23 cellular contexts compared by ENCODE assay signal in the genomic region with DNA sequence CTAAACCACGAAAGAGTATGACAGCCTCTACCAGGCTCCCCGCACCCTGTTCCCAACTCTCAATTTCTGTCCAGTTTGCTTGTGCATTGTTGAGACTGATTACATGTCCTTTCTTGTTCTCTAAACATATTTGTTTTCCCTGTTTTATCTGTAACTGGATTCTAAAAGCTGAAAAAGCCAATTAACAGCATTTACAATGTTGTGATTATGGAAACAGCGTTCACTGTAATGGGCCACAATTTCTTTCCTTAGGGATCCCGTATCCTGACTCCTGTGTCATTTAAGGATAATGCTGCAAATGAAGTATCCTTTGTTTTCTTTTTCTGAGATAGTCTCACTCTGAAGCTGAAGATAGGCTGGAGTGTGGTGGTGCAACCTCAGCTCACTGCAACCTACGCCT. TPM values are rescaled to one million over a fixed set of nuclear protein-coding genes. Genes with fewer than 3 reads are reported as not detected.
A peak's percentile ranks its signal among the peaks of the same experiment; 100 is the strongest.
DNase-seq lines count a peak whose midpoint lies in the region; ATAC-seq and TF ChIP-seq lines count a peak whose summit lies in the region.
"Had no signal": no experiment of that assay in that cellular context is flagged by ENCODE, and none has a peak within 500 bp of the region (broad histone marks: within the 10 kb centered on the region; RNA-seq: fewer than 3 reads in every experiment).

No MANE protein-coding gene starts in this region.

- H3K27ac Mint-ChIP-seq in H9, result peak overlapping the region in 2 of 3 experiments; percentile 60 to 75; a peak in 4 of 7 replicates
- peak overlapping the region; percentile 99 for H3K27ac Mint-ChIP-seq in endothelial cell (ENCODE audit: unreplicated experiment)
- H3K27ac Mint-ChIP-seq: B cell, IgD-negative memory B cell had no signal

- no peak overlapping the region for H2AK5ac ChIP-seq in H9 (ENCODE audit: insufficient read length, low read length)

- H3K18ac ChIP-seq in H9 (ENCODE audit: insufficient read length, low read depth, low read length), result no peak overlapping the region

- H3K79me2 ChIP-seq in H9 (ENCODE audit: insufficient read depth, low read length), result peaks cover 4% of the 10 kb centered on the region; the same call in 1 of the 2 replicates

- H4K8ac ChIP-seq in H9 (replicated peaks; ENCODE audit: insufficient read length, low read depth, low read length), result no peak overlapping the region

- H2BK15ac ChIP-seq in H9 (ENCODE audit: low read depth, low read length), result no peak overlapping the region

- H3K27ac ChIP-seq in H9 (ENCODE audit: insufficient read length, low read depth, low read length) (no peak overlapping the region), SK-N-MC (peak overlapping the region; percentile 37), psoas muscle (peak overlapping the region; percentile 9), WERI-Rb-1 (no peak overlapping the region)
- H3K27ac ChIP-seq: A549 had no signal

- H2BK20ac ChIP-seq in H9 (ENCODE audit: low read depth, low read length, poor library complexity, severe bottlenecking), result no peak overlapping the region

- no peak for TF ChIP-seq CTCF in H9 (conservative IDR thresholded peaks at IDR 0.05)
- no peak for TF ChIP-seq CTCF in endothelial cell (IDR thresholded peaks at IDR 0.05; ENCODE audit: unreplicated experiment)
- TF ChIP-seq CTCF in psoas muscle (IDR thresholded peaks at IDR 0.05), result no peak
- no peak for TF ChIP-seq CTCF in WERI-Rb-1 (IDR thresholded peaks at IDR 0.05; ENCODE audit: low read depth, low read length)

- H3K23ac ChIP-seq in H9 (ENCODE audit: insufficient read length, low read depth, low read length), result no peak overlapping the region

- H3K4me1 Mint-ChIP-seq in H9 (peaks cover 21 to 22% of the 10 kb centered on the region in 2 experiments), endothelial cell (ENCODE audit: unreplicated experiment) (peaks cover 26% of the 10 kb centered on the region)

- no peak overlapping the region for H3T11ph ChIP-seq in H9 (ENCODE audit: low read length)

- no peaks in the 10 kb centered on the region for H4K20me1 ChIP-seq in H9 (ENCODE audit: control insufficient read depth, insufficient read depth, insufficient read length)

- no peak overlapping the region for H3K56ac ChIP-seq in H9 (ENCODE audit: insufficient read length, low read depth, low read length)

- H4K91ac ChIP-seq in H9 (ENCODE audit: insufficient read length, low read depth, low read length), result no peak overlapping the region

- H3K36me3 ChIP-seq in SK-N-MC (ENCODE audit: insufficient read depth, low read length) (peaks cover 34% of the 10 kb centered on the region; the same call in 1 of the 2 replicates), psoas muscle (ENCODE audit: insufficient read depth in 1 of 2, low read depth in 1 of 2) (peaks cover 0 to 30% of the 10 kb centered on the region in 2 donors), WERI-Rb-1 (no peaks in the 10 kb centered on the region)

- no peak for DNase-seq in H9
- no peak for DNase-seq in SK-N-MC (ENCODE audit: low read depth, low spot score)
- no peak for DNase-seq in endothelial cell (ENCODE audit: low spot score)
- DNase-seq in psoas muscle, result no peak
- DNase-seq in WERI-Rb-1, result no peak
- no peak for DNase-seq in activated CD4-positive, CD25-positive, alpha-beta regulatory T cell treated with anti-CD3 and anti-CD28 coated beads, Interleukin-2, amount 50 U/mL, for 72 hours
- DNase-seq: EL, GF-D8, GOT3, NCI-H1105, NCI-H146, NCI-H2029, NCI-H2171, NCI-H345, NCI-H524, NCI-H774, Right ventricle myocardium superior had no signal

- no peak overlapping the region for H3K14ac ChIP-seq in H9 (ENCODE audit: insufficient read depth, low read length)

- H3K9me3 Mint-ChIP-seq in H9, result no peaks in the 10 kb centered on the region; a peak in 2 of 5 replicates
- H3K9me3 Mint-ChIP-seq in endothelial cell (ENCODE audit: unreplicated experiment), result no peaks in the 10 kb centered on the region
- H3K9me3 Mint-ChIP-seq: IgD-negative memory B cell had no signal

- H3K4me3 ChIP-seq in SK-N-MC (no peak overlapping the region), psoas muscle (no peak overlapping the region), WERI-Rb-1 (ENCODE audit: low read depth, low read length) (no peak overlapping the region)
- H3K4me3 ChIP-seq: A549 had no signal

- H3K27me3 Mint-ChIP-seq in H9 (ENCODE audit: low read depth) (no peaks in the 10 kb centered on the region; the same call in 1 of the 2 replicates), endothelial cell (ENCODE audit: unreplicated experiment) (peaks cover 6% of the 10 kb centered on the region)
- H3K27me3 Mint-ChIP-seq: B cell, IgD-negative memory B cell had no signal

- peaks cover 40 to 44% (median 42%) of the 10 kb centered on the region in 3 experiments for H3K36me3 Mint-ChIP-seq in H9 (ENCODE audit: insufficient read depth in 1 of 3, low read depth in 3 of 3)
- H3K36me3 Mint-ChIP-seq in endothelial cell (ENCODE audit: low read depth, unreplicated experiment), result peaks cover 13% of the 10 kb centered on the region

- ATAC-seq in psoas muscle, result no peak
- no peak for ATAC-seq in GM21529 (IDR thresholded peaks at IDR 0.05; ENCODE audit: unreplicated experiment)
- ATAC-seq: HCT116 had no signal

- no peak overlapping the region for H3K4me3 Mint-ChIP-seq in H9
- H3K4me3 Mint-ChIP-seq in endothelial cell (ENCODE audit: unreplicated experiment), result peak overlapping the region; percentile 63
- H3K4me3 Mint-ChIP-seq: B cell had no signal

- WGBS in H9 (ENCODE audit: extremely low coverage, insufficient read length, low lambda C conversion rate), result no CpG with 5 or more reads among the region's 5 CpGs
- 64 to 73% (median 68%) methylated on average over 5 of the region's 5 CpGs for WGBS in psoas muscle, 3 donors

- H2AFZ ChIP-seq in H9 (ENCODE audit: low read length), result no peak overlapping the region

- H3K4me1 ChIP-seq in H9 (ENCODE audit: insufficient read depth, low read length) (no peaks in the 10 kb centered on the region), psoas muscle (peaks cover 17% of the 10 kb centered on the region)

- no peaks in the 10 kb centered on the region for H3K23me2 ChIP-seq in H9 (ENCODE audit: insufficient read length, low read depth, low read length, poor library complexity, severe bottlenecking)

- H2BK5ac ChIP-seq in H9 (ENCODE audit: insufficient read length, low read length), result no peak overlapping the region

- H3K9me3 ChIP-seq in H9 (ENCODE audit: control insufficient read depth, low read depth, low read length) (no peaks in the 10 kb centered on the region), SK-N-MC (ENCODE audit: low read depth, low read length) (no peaks in the 10 kb centered on the region), psoas muscle (no peaks in the 10 kb centered on the region), WERI-Rb-1 (ENCODE audit: severe bottlenecking) (no peaks in the 10 kb centered on the region)
- H3K9me3 ChIP-seq: A549 had no signal

- intact Hi-C loops in psoas muscle (cut with DNase I), result loop anchor here in 1 of 2 donors (5.0 kb wide), 1 partner anchor 176 kb away; no protein-coding TSS in a partner anchor

- H3K4me2 ChIP-seq in H9 (ENCODE audit: insufficient read depth, insufficient read length, low read length), result no peak overlapping the region
- H3K4me2 ChIP-seq: A549 had no signal

- H2BK120ac ChIP-seq in H9 (ENCODE audit: low read depth, low read length, poor library complexity, severe bottlenecking), result no peak overlapping the region

- no peak overlapping the region for H3K4ac ChIP-seq in H9 (ENCODE audit: low read depth, low read length)

- no peaks in the 10 kb centered on the region for H3K27me3 ChIP-seq in H9 (ENCODE audit: insufficient read depth, low read length)
- no peaks in the 10 kb centered on the region for H3K27me3 ChIP-seq in psoas muscle (ENCODE audit: insufficient read depth in 3 of 3, low read length in 2 of 3)
- H3K27me3 ChIP-seq in WERI-Rb-1 (ENCODE audit: insufficient read depth, low read depth, severe bottlenecking), result no peaks in the 10 kb centered on the region

- H2BK12ac ChIP-seq in H9 (ENCODE audit: insufficient read length, low read depth, low read length), result no peak overlapping the region

- no peak overlapping the region for H3K9ac ChIP-seq in H9 (ENCODE audit: extremely low read depth, insufficient read length, low read length)
- no peak overlapping the region for H3K9ac ChIP-seq in SK-N-MC (ENCODE audit: insufficient read length)

- no peaks in the 10 kb centered on the region for H3K79me1 ChIP-seq in H9 (ENCODE audit: insufficient read depth, low read depth, low read length, poor library complexity, severe bottlenecking)

- H4K5ac ChIP-seq in H9 (ENCODE audit: insufficient read length, low read depth, low read length), result no peak overlapping the region

RNA-seq across cellular contexts. Expression of gene EBPL, which starts 20.5 kb away (rescaled TPM):
- 65.9 and 70.1 TPM in 2 replicates for total RNA-seq in H9 (2021)
- total RNA-seq in endothelial cell (ENCODE audit: unreplicated experiment), result 59.0 TPM
- total RNA-seq in psoas muscle, result 10 to 100 TPM in 1 of 4 donors, 1 to 10 TPM in 3; 6.2 to 10.6 (median 8.4) TPM
- 1 to 10 TPM; 4.8 to 8.8 (median 7.0) TPM for polyA plus RNA-seq in psoas muscle

RNA-seq across cellular contexts. Expression of gene ARL11, which starts 42.5 kb away (rescaled TPM):
- 0.33 and 0.42 TPM in 2 replicates for total RNA-seq in H9 (2021)
- 1.4 TPM for total RNA-seq in endothelial cell (ENCODE audit: unreplicated experiment)
- under 1 TPM; 0.09 to 0.71 (median 0.19) TPM for total RNA-seq in psoas muscle
- under 1 TPM; 0.09 to 0.14 (median 0.10) TPM for polyA plus RNA-seq in psoas muscle
- total RNA-seq: SK-MEL-5 had no signal
- polyA plus RNA-seq: A549 had no signal

Comparison
In these comparisons a context has a peak if more than half of its experiments do, and no peak if none do; other contexts are left out.
1. H3K27ac ChIP-seq: peak in SK-N-MC (single experiment) and psoas muscle (single experiment); none in H9 (single experiment) and WERI-Rb-1 (single experiment).